24 cellular contexts compared by ENCODE assay signal in the genomic region with DNA sequence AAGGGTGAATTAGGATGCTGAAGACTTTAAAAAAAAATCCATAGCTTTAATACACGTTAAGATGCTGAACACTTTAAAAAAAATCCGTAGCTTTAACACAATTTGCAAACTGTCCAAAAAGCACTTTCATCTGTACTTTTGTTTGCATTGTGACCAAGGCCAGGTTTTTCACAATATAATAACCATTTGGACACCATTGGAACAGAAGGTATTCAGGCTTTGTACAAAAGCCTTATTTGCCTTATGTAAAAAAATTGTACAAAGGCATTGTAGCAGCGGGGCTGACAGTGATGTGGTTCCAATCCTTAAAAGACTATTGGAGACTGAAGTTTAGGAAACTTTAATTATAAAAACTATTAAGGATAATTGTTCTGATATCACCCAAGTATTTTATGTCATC. TPM values are rescaled to one million over a fixed set of nuclear protein-coding genes. Genes with fewer than 3 reads are reported as not detected.
DNase-seq lines count a peak whose midpoint lies in the region; ATAC-seq and TF ChIP-seq lines count a peak whose summit lies in the region.
"Had no signal": no experiment of that assay in that cellular context is flagged by ENCODE, and none has a peak within 500 bp of the region (broad histone marks: within the 10 kb centered on the region; RNA-seq: fewer than 3 reads in every experiment).

No MANE protein-coding gene starts in this region.

- H3K27ac Mint-ChIP-seq in activated CD4-positive, alpha-beta T cell treated with anti-CD3 and anti-CD28 coated beads, Interleukin-2, amount 10 ng/mL, durations not matched to agents 24 days and 14 days = no peak overlapping the region
- H3K27ac Mint-ChIP-seq in central memory CD8-positive, alpha-beta T cell (ENCODE audit: low read depth) = peak overlapping the region; percentile 54
- H3K27ac Mint-ChIP-seq in nephron progenitor cell = peak overlapping the region; percentile 3

- peaks cover 2% of the 10 kb centered on the region for H3K4me1 Mint-ChIP-seq in activated CD4-positive, alpha-beta T cell treated with anti-CD3 and anti-CD28 coated beads, Interleukin-2, amount 10 ng/mL, durations not matched to agents 24 days and 14 days
- H3K4me1 Mint-ChIP-seq in central memory CD8-positive, alpha-beta T cell = peaks cover 5% of the 10 kb centered on the region
- no peaks in the 10 kb centered on the region for H3K4me1 Mint-ChIP-seq in nephron progenitor cell
- H3K4me1 Mint-ChIP-seq: CD14-positive monocyte had no signal

- no peaks in the 10 kb centered on the region for H3K27me3 Mint-ChIP-seq in activated CD4-positive, alpha-beta T cell treated with anti-CD3 and anti-CD28 coated beads, Interleukin-2, amount 10 ng/mL, durations not matched to agents 24 days and 14 days
- no peaks in the 10 kb centered on the region for H3K27me3 Mint-ChIP-seq in central memory CD8-positive, alpha-beta T cell
- H3K27me3 Mint-ChIP-seq in nephron progenitor cell (ENCODE audit: low read depth, poor library complexity) = peaks cover 4% of the 10 kb centered on the region

- peak; percentile 34 for DNase-seq in activated CD4-positive, alpha-beta T cell treated with anti-CD3 and anti-CD28 coated beads, Interleukin-2, amount 10 ng/mL, durations not matched to agents 24 days and 14 days
- no peak for DNase-seq in activated CD4-positive, alpha-beta T cell treated with anti-CD3 and anti-CD28 coated beads, Interleukin-2, amount 50 U/mL, for 4 hours
- peak; percentile 61 to 71 for DNase-seq in NCI-H1930 (lab: John Stamatoyannopoulos, UW)
- DNase-seq in central memory CD8-positive, alpha-beta T cell (ENCODE audit: low spot score in 2 of 2) = no peak
- DNase-seq in nephron progenitor cell = no peak
- no peak for DNase-seq in NCI-H187 treated with DMSO at 0.1 percent for 48 hours (lab: John Stamatoyannopoulos, UW)
- DNase-seq in amygdala (lab: John Stamatoyannopoulos, UW) = no peak
- DNase-seq: ACHN, BE2C, DMS153, DND-41, GM23248, H7, IMR-90, KG1, MG63, NCI-H226, NCI-H510A, PC-9, SJCRH30 had no signal

- ATAC-seq in central memory CD8-positive, alpha-beta T cell (replicated peaks; ENCODE audit: extremely low read depth, poor library complexity, severe bottlenecking) = no peak
- no peak for ATAC-seq in GM18498 (IDR thresholded peaks at IDR 0.05; ENCODE audit: unreplicated experiment)
- ATAC-seq: Right ventricle myocardium inferior, SK-N-SH treated with all-trans-retinoic acid at 6 μM for 48 hours had no signal

- peaks cover 38% of the 10 kb centered on the region for H3K36me3 Mint-ChIP-seq in activated CD4-positive, alpha-beta T cell treated with anti-CD3 and anti-CD28 coated beads, Interleukin-2, amount 10 ng/mL, durations not matched to agents 24 days and 14 days (ENCODE audit: low read depth)
- H3K36me3 Mint-ChIP-seq in central memory CD8-positive, alpha-beta T cell (ENCODE audit: insufficient read depth) = peaks cover 44% of the 10 kb centered on the region
- H3K36me3 Mint-ChIP-seq in nephron progenitor cell (ENCODE audit: low read depth) = peaks cover 16% of the 10 kb centered on the region

- intact Hi-C loops in activated CD4-positive, alpha-beta T cell treated with anti-CD3 and anti-CD28 coated beads, Interleukin-2, amount 10 ng/mL, durations not matched to agents 24 days and 14 days (cut with micrococcal nuclease) = no loop called here

- no peak overlapping the region for H3K4me3 Mint-ChIP-seq in activated CD4-positive, alpha-beta T cell treated with anti-CD3 and anti-CD28 coated beads, Interleukin-2, amount 10 ng/mL, durations not matched to agents 24 days and 14 days
- H3K4me3 Mint-ChIP-seq in central memory CD8-positive, alpha-beta T cell = no peak overlapping the region
- no peak overlapping the region for H3K4me3 Mint-ChIP-seq in nephron progenitor cell
- H3K4me3 Mint-ChIP-seq: CD14-positive monocyte had no signal

- TF ChIP-seq CTCF in nephron progenitor cell (IDR thresholded peaks at IDR 0.05) = no peak

- no peaks in the 10 kb centered on the region for H3K9me3 Mint-ChIP-seq in activated CD4-positive, alpha-beta T cell treated with anti-CD3 and anti-CD28 coated beads, Interleukin-2, amount 10 ng/mL, durations not matched to agents 24 days and 14 days
- H3K9me3 Mint-ChIP-seq in central memory CD8-positive, alpha-beta T cell = no peaks in the 10 kb centered on the region
- no peaks in the 10 kb centered on the region for H3K9me3 Mint-ChIP-seq in nephron progenitor cell
- H3K9me3 Mint-ChIP-seq: CD14-positive monocyte had no signal

RNA-seq across cellular contexts. Expression of a gene that starts 15.2 kb away (rescaled TPM):
- 55.4 and 62.6 TPM in 2 replicates for total RNA-seq in activated CD4-positive, alpha-beta T cell treated with anti-CD3 and anti-CD28 coated beads, Interleukin-2, amount 10 ng/mL, durations not matched to agents 24 days and 14 days

Comparison
In these comparisons a context has a peak if more than half of its experiments do, and no peak if none do; other contexts are left out.
1. DNase-seq: peak in activated CD4-positive, alpha-beta T cell treated with anti-CD3 and anti-CD28 coated beads, Interleukin-2, amount 10 ng/mL, durations not matched to agents 24 days and 14 days (single experiment) and NCI-H1930 (2 of 2); none in activated CD4-positive, alpha-beta T cell treated with anti-CD3 and anti-CD28 coated beads, Interleukin-2, amount 50 U/mL, for 4 hours (0 of 2), central memory CD8-positive, alpha-beta T cell (0 of 2), nephron progenitor cell (single experiment), NCI-H187 treated with DMSO at 0.1 percent for 48 hours (single experiment) and amygdala (0 of 56).